8 cellular contexts compared by ENCODE assay signal in the genomic region with DNA sequence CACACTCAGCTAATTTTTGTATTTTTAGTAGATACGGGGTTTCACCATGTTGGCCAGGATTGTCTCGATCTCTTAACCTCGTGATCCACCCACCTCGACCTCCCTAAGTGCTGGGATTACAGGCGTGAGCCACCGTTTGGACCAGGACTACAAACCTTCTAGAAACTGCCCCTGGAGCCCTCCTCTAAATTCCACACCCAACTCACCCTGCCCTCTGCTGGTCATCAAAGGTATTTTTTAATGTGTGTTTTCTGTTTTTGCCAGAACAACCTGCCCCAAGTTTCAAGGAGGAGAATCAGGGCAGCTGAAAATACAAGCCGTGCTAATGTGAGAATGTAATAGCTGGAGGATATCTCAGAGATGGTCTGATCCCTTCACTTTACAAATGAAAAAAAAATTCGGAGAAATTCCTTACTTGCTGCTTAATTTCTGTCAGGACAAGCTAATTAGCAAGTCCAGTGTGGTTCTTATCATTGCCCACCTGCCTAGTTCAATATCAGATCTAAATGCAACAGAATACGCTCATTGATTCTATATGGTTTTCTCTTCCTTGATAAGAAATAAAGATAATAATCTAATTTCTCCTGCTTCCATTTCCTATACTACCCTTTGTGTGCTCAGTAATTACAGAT. TPM values are rescaled to one million over a fixed set of nuclear protein-coding genes. Genes with fewer than 3 reads are reported as not detected.
DNase-seq lines count a peak whose midpoint lies in the region; ATAC-seq, FAIRE-seq and TF ChIP-seq lines count a peak whose summit lies in the region.

No MANE protein-coding gene starts in this region.

- no peak overlapping the region for H3K27ac ChIP-seq in SU-DHL-6 (ENCODE audit: low read depth, low read length)
- no peak overlapping the region for H3K27ac ChIP-seq in endothelial cell of umbilical vein (ENCODE audit: insufficient read depth, low read depth, low read length)

- H3K27me3 ChIP-seq in SU-DHL-6 (ENCODE audit: low read length) (no peaks in the 10 kb centered on the region), endothelial cell of umbilical vein (ENCODE audit: control insufficient read depth in 2 of 2, insufficient read depth in 2 of 2, low read length in 2 of 2) (peaks cover 36 to 50% of the 10 kb centered on the region in 2 experiments)

- no peaks in the 10 kb centered on the region for H3K4me1 Mint-ChIP-seq in neural crest cell

- no peak overlapping the region for H3K4me3 ChIP-seq in SU-DHL-6 (ENCODE audit: insufficient read depth, low read length, poor library complexity, severe bottlenecking)
- H3K4me3 ChIP-seq in endothelial cell of umbilical vein (replicated peaks in 1 of 3; ENCODE audit: insufficient read depth in 1 of 3, low read depth in 1 of 3, low read length in 3 of 3): no peak overlapping the region

- peaks cover 50% of the 10 kb centered on the region for H3K27me3 Mint-ChIP-seq in neural crest cell (ENCODE audit: low read depth)

- H3K4me3 Mint-ChIP-seq in neural crest cell: peak overlapping the region; percentile 76

- no peaks in the 10 kb centered on the region for H3K9me1 ChIP-seq in endothelial cell of umbilical vein (replicated peaks; ENCODE audit: control insufficient read depth, extremely low read depth, insufficient read depth, low read length)

- H3K4me2 ChIP-seq in SU-DHL-6 (ENCODE audit: low read depth, low read length, poor library complexity, severe bottlenecking): no peak overlapping the region
- H3K4me2 ChIP-seq in endothelial cell of umbilical vein (ENCODE audit: insufficient read depth, low read length): no peak overlapping the region

- POLR2A ChIA-PET in endothelial cell of umbilical vein (lab: Charles Lee): no interaction called here

- no peaks in the 10 kb centered on the region for H3K36me3 Mint-ChIP-seq in neural crest cell (ENCODE audit: low read depth)

- no peaks in the 10 kb centered on the region for H3K9me3 ChIP-seq in SU-DHL-6 (ENCODE audit: insufficient read depth, low read length)
- H3K9me3 ChIP-seq in endothelial cell of umbilical vein (replicated peaks; ENCODE audit: control insufficient read depth, insufficient read depth, low read length): no peaks in the 10 kb centered on the region

- intact Hi-C loops in endothelial cell of umbilical vein (cut with micrococcal nuclease): loop anchor here (1.0 to 2.0 kb wide), 2 partner anchors 143 to 291 kb away; no protein-coding TSS in a partner anchor

- H3K9me3 Mint-ChIP-seq in neural crest cell: no peaks in the 10 kb centered on the region

- H3K9ac ChIP-seq in SU-DHL-6 (ENCODE audit: low read length) (no peak overlapping the region), endothelial cell of umbilical vein (replicated peaks; ENCODE audit: extremely low read depth, insufficient read depth, low read length) (no peak overlapping the region)

- DNase-seq in A172 (ENCODE audit: low spot score) (peak; percentile 35), Daoy (ENCODE audit: low read depth) (peak; percentile 27), M059J (ENCODE audit: low read depth) (peak; percentile 22), endothelial cell of umbilical vein (ENCODE audit: low read depth, low spot score) (peak; percentile 51), neural crest cell (ENCODE audit: low read depth, low spot score) (peak; percentile 51)

- FAIRE-seq in endothelial cell of umbilical vein (lab: Jason Lieb, UNC): peak; percentile 70

- peak; percentile 43 for TF ChIP-seq CTCF in SU-DHL-6 (IDR thresholded peaks at IDR 0.05; ENCODE audit: insufficient read depth, low read length, poor library complexity, severe bottlenecking)
- peak; percentile 58 to 62 for TF ChIP-seq CTCF in endothelial cell of umbilical vein (IDR thresholded peaks at IDR 0.05; ENCODE audit: extremely low read depth in 1 of 2, insufficient read depth in 1 of 2, low read depth in 1 of 2, low read length in 2 of 2)
- peak; percentile 71 for TF ChIP-seq CTCF in neural crest cell (conservative IDR thresholded peaks at IDR 0.05)

- H4K20me1 ChIP-seq in SU-DHL-6 (ENCODE audit: low read depth, low read length) (no peaks in the 10 kb centered on the region), endothelial cell of umbilical vein (replicated peaks; ENCODE audit: control insufficient read depth, extremely low read depth, insufficient read depth, low read length) (no peaks in the 10 kb centered on the region)

- CTCF ChIA-PET in endothelial cell of umbilical vein (lab: Charles Lee): interaction anchor here (0.7 to 4.6 kb wide), 26 partner anchors 10 to 381 kb away, joined by 3 to 59 read pairs (median 5); no protein-coding TSS in a partner anchor

- no TSS peak for BruUV-seq in endothelial cell of umbilical vein (replicated peaks; lab: Mats Ljungman, UMichigan)

- no peak overlapping the region for H3K27ac Mint-ChIP-seq in neural crest cell (ENCODE audit: unreplicated experiment)

- H3K9me2 ChIP-seq in SU-DHL-6 (replicated peaks; ENCODE audit: insufficient read depth, low read length): no peaks in the 10 kb centered on the region

- TF ChIP-seq POLR2A in endothelial cell of umbilical vein (IDR thresholded peaks at IDR 0.05; ENCODE audit: low read depth, low read length): no peak

- dilution Hi-C loops in endothelial cell of umbilical vein (cut with MboI; ENCODE audit: extremely low pct_ligation_motif_present, low sequenced_read_pairs): no loop called here

- no peak overlapping the region for H2AFZ ChIP-seq in SU-DHL-6 (ENCODE audit: low read depth, low read length, severe bottlenecking)
- H2AFZ ChIP-seq in endothelial cell of umbilical vein (ENCODE audit: low read depth, low read length): no peak overlapping the region

- H3K79me2 ChIP-seq in SU-DHL-6 (ENCODE audit: insufficient read depth, low read length) (no peaks in the 10 kb centered on the region), endothelial cell of umbilical vein (ENCODE audit: control insufficient read depth, insufficient read depth, low read length) (no peaks in the 10 kb centered on the region)

- peaks cover 3% of the 10 kb centered on the region for H3K4me1 ChIP-seq in endothelial cell of umbilical vein (ENCODE audit: control insufficient read depth, extremely low read depth, insufficient read depth, low read length)

- H3K36me3 ChIP-seq in SU-DHL-6 (ENCODE audit: low read length) (no peaks in the 10 kb centered on the region), endothelial cell of umbilical vein (ENCODE audit: control insufficient read depth in 2 of 2, extremely low read depth in 1 of 2, insufficient read depth in 2 of 2, low read length in 2 of 2) (no peaks in the 10 kb centered on the region)

- ATAC-seq in HG02840 (IDR thresholded peaks at IDR 0.05; ENCODE audit: low FRiP score, unreplicated experiment) (no peak), HG03378 (IDR thresholded peaks at IDR 0.05; ENCODE audit: unreplicated experiment) (no peak)

- no peaks in the 10 kb centered on the region for H3F3A ChIP-seq in SU-DHL-6 (ENCODE audit: insufficient read depth)

TF ChIP-seq in endothelial cell of umbilical vein, 7 proteins besides CTCF, POLR2A, EP300 and RAD21:
- TF ChIP-seq POLR2AphosphoS5 (IDR thresholded peaks at IDR 0.05; ENCODE audit: insufficient read depth, low read depth, low read length) (no peak), GATA2 (IDR thresholded peaks at IDR 0.05; ENCODE audit: insufficient read depth, insufficient read length, low read depth, low read length) (no peak), FOS (IDR thresholded peaks at IDR 0.05; ENCODE audit: borderline replicate concordance, insufficient read depth, low read length) (no peak), EZH2 (IDR thresholded peaks at IDR 0.05; ENCODE audit: borderline replicate concordance, low read depth, low read length, severe bottlenecking) (no peak), MYC (IDR thresholded peaks at IDR 0.05; ENCODE audit: low read depth, low read length) (no peak), JUN (IDR thresholded peaks at IDR 0.05; ENCODE audit: borderline replicate concordance, insufficient read depth, insufficient read length, low read depth) (no peak)
- TF ChIP-seq, protein P1, sequence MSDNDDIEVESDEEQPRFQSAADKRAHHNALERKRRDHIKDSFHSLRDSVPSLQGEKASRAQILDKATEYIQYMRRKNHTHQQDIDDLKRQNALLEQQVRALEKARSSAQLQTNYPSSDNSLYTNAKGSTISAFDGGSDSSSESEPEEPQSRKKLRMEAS (IDR thresholded peaks at IDR 0.05; ENCODE audit: insufficient read depth, insufficient read length): no peak

RNA-seq across cellular contexts. Expression of a gene that starts 4.1 kb away (rescaled TPM):
- total RNA-seq in A172 (2014; rRNA removed; shearing (Covaris generic)): 1.1 and 1.2 TPM in 2 replicates
- 2.7 and 4.6 TPM in 2 replicates for total RNA-seq in Daoy (2014; rRNA removed; shearing (Covaris generic))
- 0.44 and 0.47 TPM in 2 replicates for total RNA-seq in M059J (2014; rRNA removed; shearing (Covaris generic))
- total RNA-seq in endothelial cell of umbilical vein: 0.35 and 0.49 TPM in 2 replicates
- polyA plus RNA-seq in endothelial cell of umbilical vein: 0.11 and 0.14 TPM in 2 replicates
- polyA plus RNA-seq in endothelial cell of umbilical vein (2011; cell fraction: cytosol; rRNA removed): 0.14 and 0.17 TPM in 2 replicates
- 0.10 and 0.11 TPM in 2 replicates for polyA plus RNA-seq in endothelial cell of umbilical vein (2011; cell fraction: nucleus; rRNA removed)
- 0.01 and 0.09 TPM in 2 replicates for polyA plus RNA-seq in endothelial cell of umbilical vein (2012)
- polyA minus RNA-seq in endothelial cell of umbilical vein: 0.05 and 0.13 TPM in 2 replicates
- polyA minus RNA-seq in endothelial cell of umbilical vein (2011; cell fraction: cytosol; rRNA and poly(A)+ RNA removed): not detected
- polyA minus RNA-seq in endothelial cell of umbilical vein (2011; cell fraction: nucleus; rRNA and poly(A)+ RNA removed): 0.05 and 0.14 TPM in 2 replicates
- 3.4 and 3.7 TPM in 2 replicates for total RNA-seq in neural crest cell
